Comparison of ENCODE assay signal across 8 cellular contexts in the genomic region with DNA sequence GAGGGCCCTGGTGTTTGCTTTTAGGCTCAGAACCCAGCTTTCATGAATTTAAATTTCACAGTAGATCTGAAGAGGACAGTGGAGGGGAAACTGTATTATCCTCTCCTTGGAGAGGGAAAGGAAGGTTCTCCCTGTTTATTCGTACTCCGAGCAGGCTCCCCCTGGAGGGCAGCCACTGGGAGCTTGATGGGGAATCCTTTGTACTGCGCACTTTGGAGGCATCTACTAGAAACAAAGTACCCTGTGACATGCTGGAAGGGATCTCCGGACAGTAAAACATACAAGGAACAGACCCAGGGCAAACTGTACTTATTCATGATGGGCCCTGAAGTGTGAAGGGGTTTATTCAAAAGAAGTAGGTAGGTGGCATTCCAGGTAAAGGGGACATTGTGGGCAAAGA. TPM values are rescaled to one million over a fixed set of nuclear protein-coding genes. Genes with fewer than 3 reads are reported as not detected.
DNase-seq lines count a peak whose midpoint lies in the region; ATAC-seq and TF ChIP-seq lines count a peak whose summit lies in the region.

No MANE protein-coding gene starts in this region.

- DNase-seq in ELF-1 (ENCODE audit: low read depth, low spot score) (peak; percentile 75), SK-N-DZ (ENCODE audit: low spot score) (peak; percentile 84), foreskin melanocyte (peak; percentile 82), progenitor cell of endocrine pancreas (ENCODE audit: low spot score, unreplicated experiment) (no peak), SKM-1 (lab: John Stamatoyannopoulos, UW; ENCODE audit: unreplicated experiment) (no peak)

- H3K36me3 Mint-ChIP-seq in progenitor cell of endocrine pancreas (ENCODE audit: insufficient read depth): no peaks in the 10 kb centered on the region

- ATAC-seq in HG02852 (IDR thresholded peaks at IDR 0.05; ENCODE audit: unreplicated experiment) (no peak), HG02981 (IDR thresholded peaks at IDR 0.05; ENCODE audit: unreplicated experiment) (no peak), GM21390 (IDR thresholded peaks at IDR 0.05; ENCODE audit: unreplicated experiment) (no peak)

- H3K4me1 Mint-ChIP-seq in progenitor cell of endocrine pancreas (ENCODE audit: low read depth): peaks cover 12% of the 10 kb centered on the region

- TF ChIP-seq CTCF in progenitor cell of endocrine pancreas (IDR thresholded peaks at IDR 0.05; ENCODE audit: unreplicated experiment): peak; percentile 49

- no peaks in the 10 kb centered on the region for H3K9me3 Mint-ChIP-seq in progenitor cell of endocrine pancreas (ENCODE audit: low read depth)

- H3K27me3 Mint-ChIP-seq in progenitor cell of endocrine pancreas: peaks cover 14% of the 10 kb centered on the region

- H3K27ac Mint-ChIP-seq in progenitor cell of endocrine pancreas: no peak overlapping the region

- no peak overlapping the region for H3K4me3 Mint-ChIP-seq in progenitor cell of endocrine pancreas (ENCODE audit: low read depth)

RNA-seq across cellular contexts. Expression of a gene that starts 27.2 kb away (rescaled TPM):
- polyA plus RNA-seq in SK-N-DZ (2014; cell fraction: cytosol; rRNA removed): 2.7 and 2.8 TPM in 2 replicates
- 2.4 and 7.6 TPM in 2 replicates for polyA plus RNA-seq in SK-N-DZ (2014; cell fraction: nucleus; rRNA removed)
- total RNA-seq in progenitor cell of endocrine pancreas: 88.3 and 101 TPM in 2 replicates

Comparison
In these comparisons a context has a peak if more than half of its experiments do, and no peak if none do; other contexts are left out.
1. DNase-seq: peak in ELF-1 (single experiment), SK-N-DZ (single experiment) and foreskin melanocyte (single experiment); none in progenitor cell of endocrine pancreas (single experiment) and SKM-1 (single experiment).